ENCODE assay signal across 28 cellular contexts in the genomic region with DNA sequence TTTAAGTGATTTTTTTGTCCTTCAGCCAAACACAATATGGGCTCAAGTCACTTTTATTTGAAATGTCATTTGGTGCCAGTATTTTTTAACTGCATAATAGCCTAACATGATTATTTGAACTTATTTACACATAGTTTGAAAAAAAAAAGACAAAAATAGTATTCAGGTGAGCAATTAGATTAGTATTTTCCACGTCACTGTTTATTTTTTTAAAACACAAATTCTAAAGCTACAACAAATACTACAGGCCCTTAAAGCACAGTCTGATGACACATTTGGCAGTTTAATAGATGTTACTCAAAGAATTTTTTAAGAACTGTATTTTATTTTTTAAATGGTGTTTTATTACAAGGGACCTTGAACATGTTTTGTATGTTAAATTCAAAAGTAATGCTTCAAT.
DNase-seq lines count a peak whose midpoint lies in the region; ATAC-seq and TF ChIP-seq lines count a peak whose summit lies in the region.
"Had no signal": no experiment of that assay in that cellular context is flagged by ENCODE, and none has a peak within 500 bp of the region (broad histone marks: within the 10 kb centered on the region; RNA-seq: fewer than 3 reads in every experiment).

No MANE protein-coding gene starts in this region.

- peaks cover 31% of the 10 kb centered on the region for H3K4me1 Mint-ChIP-seq in osteocyte (ENCODE audit: unreplicated experiment)
- H3K4me1 Mint-ChIP-seq: activated naive CD8-positive, alpha-beta T cell treated with anti-CD3 and anti-CD28 coated beads, Interleukin-2, amount 50 U/mL, for 24 hours had no signal

- peaks cover 5% of the 10 kb centered on the region for H3K9me3 Mint-ChIP-seq in osteocyte (ENCODE audit: unreplicated experiment)
- H3K9me3 Mint-ChIP-seq in activated naive CD4-positive, alpha-beta T cell treated with anti-CD3 and anti-CD28 coated beads, Interleukin-2, amount 50 U/mL, for 72 hours, result no peaks in the 10 kb centered on the region
- H3K9me3 Mint-ChIP-seq: activated naive CD8-positive, alpha-beta T cell treated with anti-CD3 and anti-CD28 coated beads, Interleukin-2, amount 50 U/mL, for 24 hours; dendritic cell treated with granulocyte-macrophage colony-stimulating factor and Interleukin-4, amounts not matched to agents 40 ng/mL and 50 ng/mL, for 4 days; type B pancreatic cell had no signal

- no peak overlapping the region for H3K4me3 ChIP-seq in HEK293 (ENCODE audit: low read depth, low read length)
- H3K4me3 ChIP-seq in astrocyte of the spinal cord (ENCODE audit: low read depth, low read length), result no peak overlapping the region
- no peak overlapping the region for H3K4me3 ChIP-seq in fibroblast of the aortic adventitia (ENCODE audit: low read depth, low read length)
- H3K4me3 ChIP-seq: heart right ventricle, smooth muscle cell had no signal

- H3K27ac Mint-ChIP-seq in osteocyte (ENCODE audit: unreplicated experiment), result no peak overlapping the region
- H3K27ac Mint-ChIP-seq in activated naive CD4-positive, alpha-beta T cell treated with anti-CD3 and anti-CD28 coated beads, Interleukin-2, amount 50 U/mL, for 72 hours, result no peak overlapping the region
- H3K27ac Mint-ChIP-seq: activated CD8-positive, alpha-beta T cell treated with anti-CD3 and anti-CD28 coated beads, Interleukin-2, amount 10 ng/mL, durations not matched to agents 7 days and 5 days; activated naive CD8-positive, alpha-beta T cell treated with anti-CD3 and anti-CD28 coated beads, Interleukin-2, amount 50 U/mL, for 24 hours; dendritic cell treated with granulocyte-macrophage colony-stimulating factor and Interleukin-4, amounts not matched to agents 40 ng/mL and 50 ng/mL, for 4 days; type B pancreatic cell had no signal

- no peaks in the 10 kb centered on the region for H3K27me3 Mint-ChIP-seq in osteocyte (ENCODE audit: unreplicated experiment)
- H3K27me3 Mint-ChIP-seq: type B pancreatic cell had no signal

- H3K4me3 Mint-ChIP-seq in osteocyte (ENCODE audit: unreplicated experiment), result no peak overlapping the region
- H3K4me3 Mint-ChIP-seq: activated CD8-positive, alpha-beta T cell treated with anti-CD3 and anti-CD28 coated beads, Interleukin-2, amount 10 ng/mL, durations not matched to agents 7 days and 5 days; activated naive CD8-positive, alpha-beta T cell treated with anti-CD3 and anti-CD28 coated beads, Interleukin-2, amount 50 U/mL, for 24 hours; dendritic cell treated with granulocyte-macrophage colony-stimulating factor and Interleukin-4, amounts not matched to agents 40 ng/mL and 50 ng/mL, for 4 days; type B pancreatic cell had no signal

- no peak for TF ChIP-seq CTCF in HEK293 (tag by site-specific recombination; IDR thresholded peaks at IDR 0.05)
- TF ChIP-seq CTCF in astrocyte of the spinal cord (IDR thresholded peaks at IDR 0.05; ENCODE audit: low read depth, low read length), result no peak
- no peak for TF ChIP-seq CTCF in fibroblast of the aortic adventitia (IDR thresholded peaks at IDR 0.05; ENCODE audit: insufficient read depth, low read length)
- TF ChIP-seq CTCF in GM10266 (IDR thresholded peaks at IDR 0.05; ENCODE audit: control insufficient read depth, insufficient read depth, low read depth, missing control alignments), result no peak
- no peak for TF ChIP-seq CTCF in osteocyte (IDR thresholded peaks at IDR 0.05)

- H3K36me3 Mint-ChIP-seq in osteocyte (ENCODE audit: unreplicated experiment), result peaks cover 77% of the 10 kb centered on the region
- no peaks in the 10 kb centered on the region for H3K36me3 Mint-ChIP-seq in activated naive CD4-positive, alpha-beta T cell treated with anti-CD3 and anti-CD28 coated beads, Interleukin-2, amount 50 U/mL, for 72 hours

- H3K9me3 ChIP-seq in HEK293 (ENCODE audit: control insufficient read depth, insufficient read depth, low read depth, low read length), result no peaks in the 10 kb centered on the region
- H3K9me3 ChIP-seq: BE2C, heart right ventricle, neutrophil had no signal

- H3K4me1 ChIP-seq in HEK293 (ENCODE audit: control insufficient read depth, insufficient read depth, low read length), result no peaks in the 10 kb centered on the region
- H3K4me1 ChIP-seq: heart right ventricle had no signal

- no peak for ATAC-seq in activated naive CD4-positive, alpha-beta T cell treated with anti-CD3 and anti-CD28 coated beads, Interleukin-2, amount 50 U/mL, for 72 hours
- ATAC-seq: activated CD8-positive, alpha-beta T cell treated with anti-CD3 and anti-CD28 coated beads, Interleukin-2, amount 10 ng/mL, durations not matched to agents 7 days and 5 days; activated naive CD8-positive, alpha-beta T cell treated with anti-CD3 and anti-CD28 coated beads, Interleukin-2, amount 50 U/mL, for 24 hours; foreskin keratinocyte; heart right ventricle; left cardiac atrium had no signal

- DNase-seq in A172 (ENCODE audit: low spot score) (peak; percentile 13), astrocyte of the spinal cord (ENCODE audit: low read depth, low spot score) (peak; percentile 48), fibroblast of the aortic adventitia (ENCODE audit: low read depth) (peak; percentile 35), GM10266 (ENCODE audit: extremely low spot score) (no peak), osteocyte (ENCODE audit: extremely low spot score, unreplicated experiment) (no peak)
- no peak for DNase-seq in central memory CD4-positive, alpha-beta T cell
- DNase-seq in activated naive CD4-positive, alpha-beta T cell treated with anti-CD3 and anti-CD28 coated beads, Interleukin-2, amount 50 U/mL, for 72 hours (ENCODE audit: low spot score in 2 of 2), result no peak
- DNase-seq: 8988T; activated CD4-positive, CD25-positive, alpha-beta regulatory T cell treated with anti-CD3 and anti-CD28 coated beads, Interleukin-2, amount 50 U/mL, for 72 hours; activated CD8-positive, alpha-beta T cell treated with anti-CD3 and anti-CD28 coated beads, Interleukin-2, amount 10 ng/mL, durations not matched to agents 7 days and 5 days; activated gamma-delta T cell; activated naive CD8-positive, alpha-beta T cell treated with anti-CD3 and anti-CD28 coated beads, Interleukin-2, amount 50 U/mL, for 24 hours; activated T-cell treated with anti-CD3 and anti-CD28 coated beads for 4 hours; BE2C; DND-41; foreskin keratinocyte; heart right ventricle; left cardiac atrium; mesendoderm; NCI-H187; NCI-H2171 treated with DMSO at 0.1 percent for 48 hours; NCI-H524 treated with DMSO at 0.1 percent for 48 hours; stimulated activated CD4-positive, alpha-beta T cell treated with anti-CD3 and anti-CD28 coated beads, Interleukin-2, amount 100 ng/mL, for 24 hours had no signal

- POLR2A ChIA-PET in HEK293 (lab: Yijun Ruan, JAX), result no interaction called here

- in situ Hi-C loops in astrocyte of the spinal cord (cut with HindIII; ENCODE audit: low sequenced_read_pairs), result no loop called here

- H3K36me3 ChIP-seq in HEK293 (ENCODE audit: control insufficient read depth in 2 of 2, insufficient read depth in 1 of 2, low read length in 2 of 2), result no peaks in the 10 kb centered on the region
- H3K36me3 ChIP-seq: neutrophil had no signal

- CTCF ChIA-PET in HEK293 (lab: Yijun Ruan, JAX), result no interaction called here

- H3K27ac ChIP-seq in HEK293 (ENCODE audit: extremely low read depth, low read depth, low read length), result no peak overlapping the region
- H3K27ac ChIP-seq: foreskin keratinocyte, heart right ventricle, neutrophil had no signal

TF ChIP-seq in HEK293, 187 proteins besides CTCF, POLR2A, EP300 and RAD21 (continues in another document):
- TF ChIP-seq SCRT2 (tag by site-specific recombination; IDR thresholded peaks at IDR 0.05), result no peak
- TF ChIP-seq PRDM6 (tag by site-specific recombination; IDR thresholded peaks at IDR 0.05), result 0 out of 2 replicates have a peak, but pooled peaks have one; percentile 37
- TF ChIP-seq ZNF555 (tag by site-specific recombination; conservative IDR thresholded peaks at IDR 0.05), result no peak
- TF ChIP-seq ZNF148 (tag by site-specific recombination; IDR thresholded peaks at IDR 0.05; ENCODE audit: borderline replicate concordance), result no peak

Comparison
In these comparisons a context has a peak if more than half of its experiments do, and no peak if none do; other contexts are left out.
1. DNase-seq: peak in A172 (single experiment), astrocyte of the spinal cord (single experiment) and fibroblast of the aortic adventitia (single experiment); none in GM10266 (single experiment), osteocyte (single experiment), central memory CD4-positive, alpha-beta T cell (single experiment) and activated naive CD4-positive, alpha-beta T cell treated with anti-CD3 and anti-CD28 coated beads, Interleukin-2, amount 50 U/mL, for 72 hours (0 of 2).